ENCODE assay signal across 2 cellular contexts in genomic region chr14:100677925-100678765, GRCh38.
A peak's percentile ranks its signal among the peaks of the same experiment; 100 is the strongest.
TF ChIP-seq lines count a peak whose summit lies in the region.

No MANE protein-coding gene starts in this region.

TF ChIP-seq in K562, 482 proteins besides CTCF, POLR2A, EP300 and RAD21 (continues in another document):
- TF ChIP-seq SP2 (IDR thresholded peaks at IDR 0.05; ENCODE audit: extremely low read depth, low read depth, low read length, poor library complexity, severe bottlenecking) (no peak), FOXO4 (CRISPR knock-in tag; IDR thresholded peaks at IDR 0.05) (no peak), IRF2 (CRISPR knock-in tag; IDR thresholded peaks at IDR 0.05) (no peak), NFRKB (IDR thresholded peaks at IDR 0.05; ENCODE audit: low read depth) (no peak), ZNF766 (CRISPR knock-in tag; conservative IDR thresholded peaks at IDR 0.05) (peak; percentile 74), ZNF75A (CRISPR knock-in tag; IDR thresholded peaks at IDR 0.05) (no peak), NCOA4 (IDR thresholded peaks at IDR 0.05; ENCODE audit: partially characterized antibody) (no peak), MCM5 (IDR thresholded peaks at IDR 0.05; ENCODE audit: low read depth) (no peak), ZNF165 (CRISPR knock-in tag; IDR thresholded peaks at IDR 0.05; ENCODE audit: borderline replicate concordance) (no peak), MAFF (IDR thresholded peaks at IDR 0.05; ENCODE audit: low read length) (no peak), NONO (IDR thresholded peaks at IDR 0.05; ENCODE audit: low read depth in 2 of 2, low read length in 1 of 2) (no peak), RBFOX2 (IDR thresholded peaks at IDR 0.05; ENCODE audit: low read depth, low read length) (peak; percentile 52; the same call in 1 of the 2 replicates)
- TF ChIP-seq, protein P1, sequence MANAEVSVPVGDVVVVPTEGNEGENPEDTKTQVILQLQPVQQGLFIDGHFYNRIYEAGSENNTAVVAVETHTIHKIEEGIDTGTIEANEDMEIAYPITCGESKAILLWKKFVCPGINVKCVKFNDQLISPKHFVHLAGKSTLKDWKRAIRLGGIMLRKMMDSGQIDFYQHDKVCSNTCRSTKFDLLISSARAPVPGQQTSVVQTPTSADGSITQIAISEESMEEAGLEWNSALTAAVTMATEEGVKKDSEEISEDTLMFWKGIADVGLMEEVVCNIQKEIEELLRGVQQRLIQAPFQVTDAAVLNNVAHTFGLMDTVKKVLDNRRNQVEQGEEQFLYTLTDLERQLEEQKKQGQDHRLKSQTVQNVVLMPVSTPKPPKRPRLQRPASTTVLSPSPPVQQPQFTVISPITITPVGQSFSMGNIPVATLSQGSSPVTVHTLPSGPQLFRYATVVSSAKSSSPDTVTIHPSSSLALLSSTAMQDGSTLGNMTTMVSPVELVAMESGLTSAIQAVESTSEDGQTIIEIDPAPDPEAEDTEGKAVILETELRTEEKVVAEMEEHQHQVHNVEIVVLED (CRISPR knock-in tag; IDR thresholded peaks at IDR 0.05) = no peak
- TF ChIP-seq, protein P2, sequence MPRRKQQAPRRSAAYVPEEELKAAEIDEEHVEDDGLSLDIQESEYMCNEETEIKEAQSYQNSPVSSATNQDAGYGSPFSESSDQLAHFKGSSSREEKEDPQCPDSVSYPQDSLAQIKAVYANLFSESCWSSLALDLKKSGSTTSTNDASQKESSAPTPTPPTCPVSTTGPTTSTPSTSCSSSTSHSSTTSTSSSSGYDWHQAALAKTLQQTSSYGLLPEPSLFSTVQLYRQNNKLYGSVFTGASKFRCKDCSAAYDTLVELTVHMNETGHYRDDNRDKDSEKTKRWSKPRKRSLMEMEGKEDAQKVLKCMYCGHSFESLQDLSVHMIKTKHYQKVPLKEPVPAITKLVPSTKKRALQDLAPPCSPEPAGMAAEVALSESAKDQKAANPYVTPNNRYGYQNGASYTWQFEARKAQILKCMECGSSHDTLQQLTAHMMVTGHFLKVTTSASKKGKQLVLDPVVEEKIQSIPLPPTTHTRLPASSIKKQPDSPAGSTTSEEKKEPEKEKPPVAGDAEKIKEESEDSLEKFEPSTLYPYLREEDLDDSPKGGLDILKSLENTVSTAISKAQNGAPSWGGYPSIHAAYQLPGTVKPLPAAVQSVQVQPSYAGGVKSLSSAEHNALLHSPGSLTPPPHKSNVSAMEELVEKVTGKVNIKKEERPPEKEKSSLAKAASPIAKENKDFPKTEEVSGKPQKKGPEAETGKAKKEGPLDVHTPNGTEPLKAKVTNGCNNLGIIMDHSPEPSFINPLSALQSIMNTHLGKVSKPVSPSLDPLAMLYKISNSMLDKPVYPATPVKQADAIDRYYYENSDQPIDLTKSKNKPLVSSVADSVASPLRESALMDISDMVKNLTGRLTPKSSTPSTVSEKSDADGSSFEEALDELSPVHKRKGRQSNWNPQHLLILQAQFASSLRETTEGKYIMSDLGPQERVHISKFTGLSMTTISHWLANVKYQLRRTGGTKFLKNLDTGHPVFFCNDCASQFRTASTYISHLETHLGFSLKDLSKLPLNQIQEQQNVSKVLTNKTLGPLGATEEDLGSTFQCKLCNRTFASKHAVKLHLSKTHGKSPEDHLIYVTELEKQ (CRISPR knock-in tag; IDR thresholded peaks at IDR 0.05) = no peak
- TF ChIP-seq, protein P3, sequence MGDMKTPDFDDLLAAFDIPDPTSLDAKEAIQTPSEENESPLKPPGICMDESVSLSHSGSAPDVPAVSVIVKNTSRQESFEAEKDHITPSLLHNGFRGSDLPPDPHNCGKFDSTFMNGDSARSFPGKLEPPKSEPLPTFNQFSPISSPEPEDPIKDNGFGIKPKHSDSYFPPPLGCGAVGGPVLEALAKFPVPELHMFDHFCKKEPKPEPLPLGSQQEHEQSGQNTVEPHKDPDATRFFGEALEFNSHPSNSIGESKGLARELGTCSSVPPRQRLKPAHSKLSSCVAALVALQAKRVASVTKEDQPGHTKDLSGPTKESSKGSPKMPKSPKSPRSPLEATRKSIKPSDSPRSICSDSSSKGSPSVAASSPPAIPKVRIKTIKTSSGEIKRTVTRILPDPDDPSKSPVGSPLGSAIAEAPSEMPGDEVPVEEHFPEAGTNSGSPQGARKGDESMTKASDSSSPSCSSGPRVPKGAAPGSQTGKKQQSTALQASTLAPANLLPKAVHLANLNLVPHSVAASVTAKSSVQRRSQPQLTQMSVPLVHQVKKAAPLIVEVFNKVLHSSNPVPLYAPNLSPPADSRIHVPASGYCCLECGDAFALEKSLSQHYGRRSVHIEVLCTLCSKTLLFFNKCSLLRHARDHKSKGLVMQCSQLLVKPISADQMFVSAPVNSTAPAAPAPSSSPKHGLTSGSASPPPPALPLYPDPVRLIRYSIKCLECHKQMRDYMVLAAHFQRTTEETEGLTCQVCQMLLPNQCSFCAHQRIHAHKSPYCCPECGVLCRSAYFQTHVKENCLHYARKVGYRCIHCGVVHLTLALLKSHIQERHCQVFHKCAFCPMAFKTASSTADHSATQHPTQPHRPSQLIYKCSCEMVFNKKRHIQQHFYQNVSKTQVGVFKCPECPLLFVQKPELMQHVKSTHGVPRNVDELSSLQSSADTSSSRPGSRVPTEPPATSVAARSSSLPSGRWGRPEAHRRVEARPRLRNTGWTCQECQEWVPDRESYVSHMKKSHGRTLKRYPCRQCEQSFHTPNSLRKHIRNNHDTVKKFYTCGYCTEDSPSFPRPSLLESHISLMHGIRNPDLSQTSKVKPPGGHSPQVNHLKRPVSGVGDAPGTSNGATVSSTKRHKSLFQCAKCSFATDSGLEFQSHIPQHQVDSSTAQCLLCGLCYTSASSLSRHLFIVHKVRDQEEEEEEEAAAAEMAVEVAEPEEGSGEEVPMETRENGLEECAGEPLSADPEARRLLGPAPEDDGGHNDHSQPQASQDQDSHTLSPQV (IDR thresholded peaks at IDR 0.05) = peak; percentile 72

TF ChIP-seq in HepG2, 621 proteins besides CTCF, POLR2A, EP300 and RAD21 (continued from another document):
- TF ChIP-seq ZNF687 (CRISPR knock-in tag; IDR thresholded peaks at IDR 0.05) (peak; percentile 76), ZBTB42 (CRISPR knock-in tag; IDR thresholded peaks at IDR 0.05) (0 out of 2 replicates have a peak, but pooled peaks have one; percentile 16), KDM3A (CRISPR knock-in tag; IDR thresholded peaks at IDR 0.05; ENCODE audit: low read depth) (0 out of 2 replicates have a peak, but pooled peaks have one; percentile 12), ZNF230 (CRISPR knock-in tag; IDR thresholded peaks at IDR 0.05) (no peak), SKI (IDR thresholded peaks at IDR 0.05; ENCODE audit: partially characterized antibody) (no peak), ZNF670 (CRISPR knock-in tag; IDR thresholded peaks at IDR 0.05; ENCODE audit: borderline replicate concordance) (peak; percentile 33; the same call in 1 of the 2 replicates), AGO2 (optimal IDR thresholded peaks at IDR 0.05; ENCODE audit: low read depth, low read length) (peak; percentile 6), MTA1 (CRISPR knock-in tag; IDR thresholded peaks at IDR 0.05; ENCODE audit: borderline replicate concordance) (peak; percentile 7; the same call in 1 of the 2 replicates), ZFX (CRISPR knock-in tag; IDR thresholded peaks at IDR 0.05; ENCODE audit: low read depth) (peak; percentile 10; the same call in 1 of the 2 replicates), HNRNPL (IDR thresholded peaks at IDR 0.05; ENCODE audit: low read depth, low read length) (peak; percentile 77; the same call in 1 of the 2 replicates), KDM2A (CRISPR knock-in tag; IDR thresholded peaks at IDR 0.05; ENCODE audit: borderline replicate concordance, low read depth) (no peak), RBFOX2 (IDR thresholded peaks at IDR 0.05; ENCODE audit: low read depth, low read length) (0 out of 2 replicates have a peak, but pooled peaks have one; percentile 37), ZNF441 (CRISPR knock-in tag; IDR thresholded peaks at IDR 0.05; ENCODE audit: borderline replicate concordance) (0 out of 2 replicates have a peak, but pooled peaks have one; percentile 51)
- TF ChIP-seq, protein P4, sequence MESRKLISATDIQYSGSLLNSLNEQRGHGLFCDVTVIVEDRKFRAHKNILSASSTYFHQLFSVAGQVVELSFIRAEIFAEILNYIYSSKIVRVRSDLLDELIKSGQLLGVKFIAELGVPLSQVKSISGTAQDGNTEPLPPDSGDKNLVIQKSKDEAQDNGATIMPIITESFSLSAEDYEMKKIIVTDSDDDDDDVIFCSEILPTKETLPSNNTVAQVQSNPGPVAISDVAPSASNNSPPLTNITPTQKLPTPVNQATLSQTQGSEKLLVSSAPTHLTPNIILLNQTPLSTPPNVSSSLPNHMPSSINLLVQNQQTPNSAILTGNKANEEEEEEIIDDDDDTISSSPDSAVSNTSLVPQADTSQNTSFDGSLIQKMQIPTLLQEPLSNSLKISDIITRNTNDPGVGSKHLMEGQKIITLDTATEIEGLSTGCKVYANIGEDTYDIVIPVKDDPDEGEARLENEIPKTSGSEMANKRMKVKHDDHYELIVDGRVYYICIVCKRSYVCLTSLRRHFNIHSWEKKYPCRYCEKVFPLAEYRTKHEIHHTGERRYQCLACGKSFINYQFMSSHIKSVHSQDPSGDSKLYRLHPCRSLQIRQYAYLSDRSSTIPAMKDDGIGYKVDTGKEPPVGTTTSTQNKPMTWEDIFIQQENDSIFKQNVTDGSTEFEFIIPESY (CRISPR knock-in tag; IDR thresholded peaks at IDR 0.05) = peak; percentile 90
